1 cellular context compared by ENCODE assay signal in the genomic region with DNA sequence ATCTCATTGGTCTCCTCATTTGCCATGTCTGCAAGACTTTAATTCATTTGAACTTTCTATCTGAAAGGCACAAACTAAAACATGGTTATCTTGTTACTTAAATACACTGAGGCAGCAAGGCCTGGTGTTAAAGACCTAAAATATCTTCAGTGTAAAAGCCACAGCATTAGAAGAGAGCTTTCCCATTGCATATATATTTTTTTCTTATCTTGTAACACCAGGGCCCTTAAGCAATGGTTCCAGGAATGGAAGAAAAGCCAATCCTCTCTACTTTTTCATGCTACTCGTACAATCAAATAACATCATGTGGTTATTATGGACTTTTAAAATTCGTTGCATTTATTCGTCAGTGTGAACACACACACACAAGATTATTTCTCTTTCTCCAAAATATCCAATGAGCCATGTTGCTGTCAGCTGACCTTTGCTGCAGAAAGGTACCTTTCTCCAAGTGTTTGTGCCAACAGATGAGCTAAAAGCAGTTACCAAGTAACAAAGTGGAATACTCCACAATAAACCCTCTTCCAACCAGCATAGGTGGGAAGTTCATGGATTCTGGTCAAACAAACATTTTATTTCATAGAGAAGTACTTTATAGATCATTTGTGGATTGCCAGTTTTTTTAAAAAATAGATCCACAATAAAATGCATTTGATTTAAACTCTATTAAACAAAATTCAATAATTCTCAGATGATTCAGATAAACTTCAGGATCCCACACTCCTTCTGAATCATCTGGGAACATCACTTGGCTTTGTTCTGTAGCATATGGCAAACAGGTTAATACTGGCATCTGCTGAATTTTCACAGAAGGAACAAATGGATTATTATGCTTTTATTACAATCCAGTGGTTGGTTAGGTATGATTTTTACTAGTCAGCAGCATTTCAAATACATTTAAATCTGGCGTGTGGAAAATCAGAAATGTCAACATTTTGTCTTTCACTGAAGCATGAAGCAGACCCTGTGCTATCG.
A peak's percentile ranks its signal among the peaks of the same experiment; 100 is the strongest.
TF ChIP-seq lines count a peak whose summit lies in the region.

No MANE protein-coding gene starts in this region.

TF ChIP-seq in K562, 482 proteins besides CTCF, POLR2A, EP300 and RAD21 (continued from another document):
- no peak for TF ChIP-seq ZNF609 (CRISPR knock-in tag; IDR thresholded peaks at IDR 0.05; ENCODE audit: borderline replicate concordance)
- TF ChIP-seq NR3C1 (CRISPR knock-in tag; IDR thresholded peaks at IDR 0.05): no peak
- TF ChIP-seq RBM14 (IDR thresholded peaks at IDR 0.05; ENCODE audit: borderline replicate concordance, insufficient read depth, low read depth, low read length): no peak
- no peak for TF ChIP-seq CREB5 (CRISPR knock-in tag; IDR thresholded peaks at IDR 0.05)
- no peak for TF ChIP-seq FOS (IDR thresholded peaks at IDR 0.05; ENCODE audit: extremely low read depth, insufficient read length)
- peak; percentile 60; the same call in 1 of the 2 replicates for TF ChIP-seq STAT5A (IDR thresholded peaks at IDR 0.05; ENCODE audit: borderline replicate concordance, low read length)
- no peak for TF ChIP-seq RFX1 (IDR thresholded peaks at IDR 0.05)
- TF ChIP-seq, protein P1, sequence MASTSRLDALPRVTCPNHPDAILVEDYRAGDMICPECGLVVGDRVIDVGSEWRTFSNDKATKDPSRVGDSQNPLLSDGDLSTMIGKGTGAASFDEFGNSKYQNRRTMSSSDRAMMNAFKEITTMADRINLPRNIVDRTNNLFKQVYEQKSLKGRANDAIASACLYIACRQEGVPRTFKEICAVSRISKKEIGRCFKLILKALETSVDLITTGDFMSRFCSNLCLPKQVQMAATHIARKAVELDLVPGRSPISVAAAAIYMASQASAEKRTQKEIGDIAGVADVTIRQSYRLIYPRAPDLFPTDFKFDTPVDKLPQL (IDR thresholded peaks at IDR 0.05; ENCODE audit: extremely low read depth, insufficient read length): no peak
- no peak for TF ChIP-seq ZNF175 (CRISPR knock-in tag; IDR thresholded peaks at IDR 0.05; ENCODE audit: low read depth)
- TF ChIP-seq MAZ (CRISPR knock-in tag; conservative IDR thresholded peaks at IDR 0.05 in 1 of 2, IDR thresholded peaks at IDR 0.05 in 1 of 2): no peak
- TF ChIP-seq RFX7 (CRISPR knock-in tag; IDR thresholded peaks at IDR 0.05): no peak
- no peak for TF ChIP-seq NFE2L1 (tag; IDR thresholded peaks at IDR 0.05; ENCODE audit: borderline replicate concordance, low read depth)
- TF ChIP-seq ZNF57 (CRISPR knock-in tag; IDR thresholded peaks at IDR 0.05): no peak
- no peak for TF ChIP-seq ZNF140 (CRISPR knock-in tag; IDR thresholded peaks at IDR 0.05)
- TF ChIP-seq ZNF780A (CRISPR knock-in tag; IDR thresholded peaks at IDR 0.05): no peak
- no peak for TF ChIP-seq ZNF197 (CRISPR knock-in tag; IDR thresholded peaks at IDR 0.05; ENCODE audit: low read depth)
- no peak for TF ChIP-seq PCBP1 (IDR thresholded peaks at IDR 0.05; ENCODE audit: low read depth, low read length, poor library complexity, severe bottlenecking)
- TF ChIP-seq RBFOX2 (IDR thresholded peaks at IDR 0.05; ENCODE audit: low read depth, low read length): no peak
- no peak for TF ChIP-seq CEBPZ (IDR thresholded peaks at IDR 0.05; ENCODE audit: borderline replicate concordance, low read depth, low read length)
- no peak for TF ChIP-seq PATZ1 (CRISPR knock-in tag; IDR thresholded peaks at IDR 0.05; ENCODE audit: borderline replicate concordance)
- TF ChIP-seq SMARCA4 (IDR thresholded peaks at IDR 0.05): peak; percentile 32; the same call in 1 of the 2 replicates
- TF ChIP-seq FOXA3 (CRISPR knock-in tag; conservative IDR thresholded peaks at IDR 0.05 in 1 of 2, IDR thresholded peaks at IDR 0.05 in 1 of 2): no peak
- TF ChIP-seq GTF2F1 (IDR thresholded peaks at IDR 0.05; ENCODE audit: low read depth, low read length): no peak
- TF ChIP-seq, protein P2, sequence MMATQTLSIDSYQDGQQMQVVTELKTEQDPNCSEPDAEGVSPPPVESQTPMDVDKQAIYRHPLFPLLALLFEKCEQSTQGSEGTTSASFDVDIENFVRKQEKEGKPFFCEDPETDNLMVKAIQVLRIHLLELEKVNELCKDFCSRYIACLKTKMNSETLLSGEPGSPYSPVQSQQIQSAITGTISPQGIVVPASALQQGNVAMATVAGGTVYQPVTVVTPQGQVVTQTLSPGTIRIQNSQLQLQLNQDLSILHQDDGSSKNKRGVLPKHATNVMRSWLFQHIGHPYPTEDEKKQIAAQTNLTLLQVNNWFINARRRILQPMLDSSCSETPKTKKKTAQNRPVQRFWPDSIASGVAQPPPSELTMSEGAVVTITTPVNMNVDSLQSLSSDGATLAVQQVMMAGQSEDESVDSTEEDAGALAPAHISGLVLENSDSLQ (IDR thresholded peaks at IDR 0.05): no peak
- peak; percentile 34; the same call in 1 of the 2 replicates for TF ChIP-seq TCF3 (CRISPR knock-in tag; IDR thresholded peaks at IDR 0.05)
- peak; percentile 24; the same call in 1 of the 2 replicates for TF ChIP-seq NCOR1 (IDR thresholded peaks at IDR 0.05)
- no peak for TF ChIP-seq CBX5 (IDR thresholded peaks at IDR 0.05; ENCODE audit: borderline replicate concordance, low read depth)
- TF ChIP-seq, protein P3, sequence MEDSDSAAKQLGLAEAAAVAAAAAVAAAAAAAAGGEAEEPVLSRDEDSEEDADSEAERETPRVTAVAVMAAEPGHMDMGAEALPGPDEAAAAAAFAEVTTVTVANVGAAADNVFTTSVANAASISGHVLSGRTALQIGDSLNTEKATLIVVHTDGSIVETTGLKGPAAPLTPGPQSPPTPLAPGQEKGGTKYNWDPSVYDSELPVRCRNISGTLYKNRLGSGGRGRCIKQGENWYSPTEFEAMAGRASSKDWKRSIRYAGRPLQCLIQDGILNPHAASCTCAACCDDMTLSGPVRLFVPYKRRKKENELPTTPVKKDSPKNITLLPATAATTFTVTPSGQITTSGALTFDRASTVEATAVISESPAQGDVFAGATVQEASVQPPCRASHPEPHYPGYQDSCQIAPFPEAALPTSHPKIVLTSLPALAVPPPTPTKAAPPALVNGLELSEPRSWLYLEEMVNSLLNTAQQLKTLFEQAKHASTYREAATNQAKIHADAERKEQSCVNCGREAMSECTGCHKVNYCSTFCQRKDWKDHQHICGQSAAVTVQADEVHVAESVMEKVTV (CRISPR knock-in tag; IDR thresholded peaks at IDR 0.05): no peak
- TF ChIP-seq CBFA2T2 (conservative IDR thresholded peaks at IDR 0.05): peak; percentile 49; the same call in 1 of the 2 replicates
- TF ChIP-seq EWSR1 (IDR thresholded peaks at IDR 0.05; ENCODE audit: borderline replicate concordance, low read depth, partially characterized antibody): no peak
- 0 out of 4 replicates have a peak, but pooled peaks of 1 of the 2 experiments have one; percentile 17 for TF ChIP-seq TRIM24 (IDR thresholded peaks at IDR 0.05)
- no peak for TF ChIP-seq GTF2A2 (tag; IDR thresholded peaks at IDR 0.05)
- TF ChIP-seq, protein P4, sequence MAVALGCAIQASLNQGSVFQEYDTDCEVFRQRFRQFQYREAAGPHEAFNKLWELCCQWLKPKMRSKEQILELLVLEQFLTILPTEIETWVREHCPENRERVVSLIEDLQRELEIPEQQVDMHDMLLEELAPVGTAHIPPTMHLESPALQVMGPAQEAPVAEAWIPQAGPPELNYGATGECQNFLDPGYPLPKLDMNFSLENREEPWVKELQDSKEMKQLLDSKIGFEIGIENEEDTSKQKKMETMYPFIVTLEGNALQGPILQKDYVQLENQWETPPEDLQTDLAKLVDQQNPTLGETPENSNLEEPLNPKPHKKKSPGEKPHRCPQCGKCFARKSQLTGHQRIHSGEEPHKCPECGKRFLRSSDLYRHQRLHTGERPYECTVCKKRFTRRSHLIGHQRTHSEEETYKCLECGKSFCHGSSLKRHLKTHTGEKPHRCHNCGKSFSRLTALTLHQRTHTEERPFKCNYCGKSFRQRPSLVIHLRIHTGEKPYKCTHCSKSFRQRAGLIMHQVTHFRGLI (CRISPR knock-in tag; IDR thresholded peaks at IDR 0.05): no peak
- TF ChIP-seq EHMT2 (IDR thresholded peaks at IDR 0.05): no peak
- peak; percentile 67 for TF ChIP-seq ARID1B (IDR thresholded peaks at IDR 0.05)
- TF ChIP-seq NR2F6 (CRISPR knock-in tag; IDR thresholded peaks at IDR 0.05): no peak
TF ChIP-seq in K562: peak in this region for 13.
